Comparison of ENCODE assay signal across 1 cellular context in genomic region chr6:47132724-47133123, GRCh38.
TF ChIP-seq lines count a peak whose summit lies in the region.

No MANE protein-coding gene starts in this region.

TF ChIP-seq in HEK293, 187 proteins besides CTCF, POLR2A, EP300 and RAD21 (continued from another document and continues in another):
- no peak for TF ChIP-seq ZNF148 (tag by site-specific recombination; IDR thresholded peaks at IDR 0.05; ENCODE audit: borderline replicate concordance)
- TF ChIP-seq ZNF621 (tag by site-specific recombination; IDR thresholded peaks at IDR 0.05) = no peak
- TF ChIP-seq ZNF585B (tag by site-specific recombination; IDR thresholded peaks at IDR 0.05) = no peak
- no peak for TF ChIP-seq ZFP37 (tag by site-specific recombination; IDR thresholded peaks at IDR 0.05)
- TF ChIP-seq GFI1B (tag by site-specific recombination; IDR thresholded peaks at IDR 0.05) = peak; percentile 72; the same call in 1 of the 2 replicates
- TF ChIP-seq GLIS2 (tag by site-specific recombination; IDR thresholded peaks at IDR 0.05) = no peak
- no peak for TF ChIP-seq ZNF280D (tag by site-specific recombination; IDR thresholded peaks at IDR 0.05)
- no peak for TF ChIP-seq ZNF473 (tag by site-specific recombination; IDR thresholded peaks at IDR 0.05)
- no peak for TF ChIP-seq ZSCAN30 (tag by site-specific recombination; IDR thresholded peaks at IDR 0.05)
- no peak for TF ChIP-seq ZNF548 (tag by site-specific recombination; IDR thresholded peaks at IDR 0.05)
- TF ChIP-seq ZNF76 (tag by site-specific recombination; IDR thresholded peaks at IDR 0.05; ENCODE audit: borderline replicate concordance, low read depth) = no peak
- peak; percentile 72 for TF ChIP-seq INSM2 (tag by site-specific recombination; IDR thresholded peaks at IDR 0.05)
- peak; percentile 66; the same call in 1 of the 2 replicates for TF ChIP-seq SP7 (tag by site-specific recombination; IDR thresholded peaks at IDR 0.05)
- no peak for TF ChIP-seq ZNF707 (tag by site-specific recombination; IDR thresholded peaks at IDR 0.05)
- TF ChIP-seq ZNF660 (tag by site-specific recombination; IDR thresholded peaks at IDR 0.05) = 0 out of 2 replicates have a peak, but pooled peaks have one; percentile 38
- no peak for TF ChIP-seq ZFP3 (tag by site-specific recombination; IDR thresholded peaks at IDR 0.05; ENCODE audit: low read depth)
- peak; percentile 99 for TF ChIP-seq WT1 (tag by site-specific recombination; IDR thresholded peaks at IDR 0.05)
- TF ChIP-seq ZSCAN23 (tag by site-specific recombination; IDR thresholded peaks at IDR 0.05) = no peak
- no peak for TF ChIP-seq ZNF549 (tag by site-specific recombination; IDR thresholded peaks at IDR 0.05)
- no peak for TF ChIP-seq ZNF324 (tag by site-specific recombination; IDR thresholded peaks at IDR 0.05)
- TF ChIP-seq BCL6B (tag by site-specific recombination; IDR thresholded peaks at IDR 0.05) = peak; percentile 56; the same call in 1 of the 2 replicates
- TF ChIP-seq ZNF561 (tag by site-specific recombination; IDR thresholded peaks at IDR 0.05; ENCODE audit: borderline replicate concordance) = peak; percentile 99
- TF ChIP-seq PRDM6 (tag by site-specific recombination; IDR thresholded peaks at IDR 0.05) = peak; percentile 91
- peak; percentile 95 for TF ChIP-seq KLF17 (tag by site-specific recombination; IDR thresholded peaks at IDR 0.05)
- no peak for TF ChIP-seq AEBP2 (tag by site-specific recombination; IDR thresholded peaks at IDR 0.05; ENCODE audit: borderline replicate concordance)
- TF ChIP-seq SCRT2 (tag by site-specific recombination; IDR thresholded peaks at IDR 0.05) = no peak
- peak; percentile 84 for TF ChIP-seq ZNF580 (tag by site-specific recombination; IDR thresholded peaks at IDR 0.05)
- TF ChIP-seq TSHZ1 (tag by site-specific recombination; IDR thresholded peaks at IDR 0.05; ENCODE audit: borderline replicate concordance) = no peak; the same call in 1 of the 2 replicates
- TF ChIP-seq ZNF555 (tag by site-specific recombination; conservative IDR thresholded peaks at IDR 0.05) = no peak
- no peak for TF ChIP-seq ZNF175 (tag by site-specific recombination; IDR thresholded peaks at IDR 0.05)
- no peak for TF ChIP-seq ZNF248 (tag by site-specific recombination; IDR thresholded peaks at IDR 0.05)
- TF ChIP-seq ZNF510 (tag by site-specific recombination; IDR thresholded peaks at IDR 0.05; ENCODE audit: insufficient replicate concordance) = no peak
- no peak for TF ChIP-seq REST (tag by site-specific recombination; IDR thresholded peaks at IDR 0.05)
- TF ChIP-seq ZBTB44 (tag by site-specific recombination; IDR thresholded peaks at IDR 0.05) = peak; percentile 88
- TF ChIP-seq ZNF843 (tag by site-specific recombination; IDR thresholded peaks at IDR 0.05) = peak; percentile 88
